In genomic region chr19:10283301-10283733, GRCh38 we compare ENCODE assay signal across 2 cellular contexts.
TF ChIP-seq lines count a peak whose summit lies in the region.

No MANE protein-coding gene starts in this region.

TF ChIP-seq in IMR-90, 13 proteins besides CTCF, POLR2A, EP300 and RAD21:
- TF ChIP-seq, protein P1, sequence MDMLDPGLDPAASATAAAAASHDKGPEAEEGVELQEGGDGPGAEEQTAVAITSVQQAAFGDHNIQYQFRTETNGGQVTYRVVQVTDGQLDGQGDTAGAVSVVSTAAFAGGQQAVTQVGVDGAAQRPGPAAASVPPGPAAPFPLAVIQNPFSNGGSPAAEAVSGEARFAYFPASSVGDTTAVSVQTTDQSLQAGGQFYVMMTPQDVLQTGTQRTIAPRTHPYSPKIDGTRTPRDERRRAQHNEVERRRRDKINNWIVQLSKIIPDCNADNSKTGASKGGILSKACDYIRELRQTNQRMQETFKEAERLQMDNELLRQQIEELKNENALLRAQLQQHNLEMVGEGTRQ (IDR thresholded peaks at IDR 0.05; ENCODE audit: low read depth, low read length): no peak
- no peak for TF ChIP-seq MAZ (IDR thresholded peaks at IDR 0.05; ENCODE audit: borderline replicate concordance, low read depth, low read length)
- no peak for TF ChIP-seq BHLHE40 (IDR thresholded peaks at IDR 0.05; ENCODE audit: low read depth, low read length)
- no peak for TF ChIP-seq CHD1 (IDR thresholded peaks at IDR 0.05; ENCODE audit: low read depth, low read length)
- no peak for TF ChIP-seq RFX5 (IDR thresholded peaks at IDR 0.05; ENCODE audit: low read depth, low read length)
- no peak for TF ChIP-seq SMC3 (IDR thresholded peaks at IDR 0.05; ENCODE audit: low read depth, low read length)
- TF ChIP-seq NFE2L2 (IDR thresholded peaks at IDR 0.05; ENCODE audit: low read depth, low read length): no peak
- no peak for TF ChIP-seq ELK1 (IDR thresholded peaks at IDR 0.05; ENCODE audit: borderline replicate concordance, low read depth, low read length)
- no peak for TF ChIP-seq RCOR1 (IDR thresholded peaks at IDR 0.05; ENCODE audit: insufficient replicate concordance, low read length)
- TF ChIP-seq CEBPB (IDR thresholded peaks at IDR 0.05; ENCODE audit: low read depth, low read length): no peak
- no peak for TF ChIP-seq MXI1 (IDR thresholded peaks at IDR 0.05; ENCODE audit: borderline replicate concordance, low read depth, low read length)
- TF ChIP-seq FOS (IDR thresholded peaks at IDR 0.05; ENCODE audit: low read depth, low read length): no peak
- no peak for TF ChIP-seq MAFK (IDR thresholded peaks at IDR 0.05; ENCODE audit: low read depth, low read length)

TF ChIP-seq in HepG2, 621 proteins besides CTCF, POLR2A, EP300 and RAD21:
- TF ChIP-seq ZNF563 (CRISPR knock-in tag; IDR thresholded peaks at IDR 0.05) (no peak), HDAC2 (CRISPR knock-in tag; IDR thresholded peaks at IDR 0.05) (no peak), AGO2 (optimal IDR thresholded peaks at IDR 0.05; ENCODE audit: low read depth, low read length) (peak; percentile 34), AGO1 (IDR thresholded peaks at IDR 0.05; ENCODE audit: low read depth, low read length, poor library complexity, severe bottlenecking) (peak; percentile 21), RBFOX2 (IDR thresholded peaks at IDR 0.05; ENCODE audit: low read depth, low read length) (peak; percentile 66), ZBTB1 (CRISPR knock-in tag; IDR thresholded peaks at IDR 0.05; ENCODE audit: borderline replicate concordance) (no peak)
